Comparison of ENCODE assay signal across 9 cellular contexts in genomic region chr3:149507491-149508324, GRCh38. TPM values are rescaled to one million over a fixed set of nuclear protein-coding genes. Genes with fewer than 3 reads are reported as not detected.
DNase-seq lines count a peak whose midpoint lies in the region; ATAC-seq lines count a peak whose summit lies in the region.
"Had no signal": no experiment of that assay in that cellular context is flagged by ENCODE, and none has a peak within 500 bp of the region (broad histone marks: within the 10 kb centered on the region; RNA-seq: fewer than 3 reads in every experiment).

No MANE protein-coding gene starts in this region.

- H3K27ac Mint-ChIP-seq in CD4-positive, alpha-beta memory T cell = no peak overlapping the region

- peak overlapping the region; percentile 39 for H3K27ac ChIP-seq in SJSA1
- no peak overlapping the region for H3K27ac ChIP-seq in CD4-positive, alpha-beta memory T cell (ENCODE audit: low read depth, low read length)
- H3K27ac ChIP-seq: cardiac muscle cell had no signal

- H3K4me1 ChIP-seq in SJSA1 (replicated peaks) = peaks cover 28% of the 10 kb centered on the region
- no peaks in the 10 kb centered on the region for H3K4me1 ChIP-seq in CD4-positive, alpha-beta memory T cell (ENCODE audit: insufficient read depth, low read length)

- H3K27me3 Mint-ChIP-seq in CD4-positive, alpha-beta memory T cell = peaks cover 2 to 18% of the 10 kb centered on the region in 2 donors

- peaks cover 0 to 10% (median 6%) of the 10 kb centered on the region in 4 donors for H3K4me1 Mint-ChIP-seq in CD4-positive, alpha-beta memory T cell

- POLR2A ChIA-PET in CD4-positive, alpha-beta memory T cell (lab: Charles Lee; ENCODE audit: partially characterized antibody) = no interaction called here

- peak overlapping the region in 3 of 8 donors; percentile 10 to 36 (median 22) for H3K4me3 Mint-ChIP-seq in CD4-positive, alpha-beta memory T cell
- H3K4me3 Mint-ChIP-seq: nephron had no signal

- H3K27me3 ChIP-seq in SJSA1 (replicated peaks) = no peaks in the 10 kb centered on the region
- H3K27me3 ChIP-seq in CD4-positive, alpha-beta memory T cell (ENCODE audit: insufficient read depth, low read length) = no peaks in the 10 kb centered on the region

- no peak overlapping the region for H3K4me3 ChIP-seq in SJSA1
- no peak overlapping the region for H3K4me3 ChIP-seq in CD4-positive, alpha-beta memory T cell (ENCODE audit: low read length in 2 of 2)
- H3K4me3 ChIP-seq: cardiac muscle cell had no signal

- DNase-seq in SJSA1 (ENCODE audit: low read depth in 1 of 2, low spot score in 2 of 2) (peak in 1 of 2 experiments; percentile 40), glomerular visceral epithelial cell (ENCODE audit: extremely low spot score) (peak; percentile 67), DMS153 (lab: John Stamatoyannopoulos, UW) (no peak)
- peak; percentile 10 for DNase-seq in stimulated activated naive CD8-positive, alpha-beta T cell treated with anti-CD3 and anti-CD28 coated beads, Interleukin-15, Interleukin-2, amounts not matched to agents 100 U/mL and 50 U/mL, for 24 hours
- DNase-seq in stimulated activated CD4-positive, alpha-beta T cell treated with anti-CD3 and anti-CD28 coated beads, Interleukin-2, amount 100 ng/mL, for 24 hours = no peak
- no peak for DNase-seq in CD4-positive, alpha-beta memory T cell

- intact Hi-C loops in CD4-positive, alpha-beta memory T cell (cut with micrococcal nuclease) = no loop called here

- H3K36me3 Mint-ChIP-seq in CD4-positive, alpha-beta memory T cell = no peaks in the 10 kb centered on the region

- H3K36me3 ChIP-seq in SJSA1 = no peaks in the 10 kb centered on the region
- H3K36me3 ChIP-seq in CD4-positive, alpha-beta memory T cell (ENCODE audit: insufficient read depth, low read length) = no peaks in the 10 kb centered on the region
- H3K36me3 ChIP-seq: cardiac muscle cell had no signal

- CTCF ChIA-PET in CD4-positive, alpha-beta memory T cell (lab: Charles Lee; ENCODE audit: partially characterized antibody) = no interaction called here

- no peaks in the 10 kb centered on the region for H3K9me3 ChIP-seq in SJSA1 (replicated peaks)
- H3K9me3 ChIP-seq in CD4-positive, alpha-beta memory T cell (ENCODE audit: control insufficient read depth in 1 of 2, low read length in 2 of 2) = no peaks in the 10 kb centered on the region

- peaks cover 0 to 2% (median 0%) of the 10 kb centered on the region in 8 donors for H3K9me3 Mint-ChIP-seq in CD4-positive, alpha-beta memory T cell
- H3K9me3 Mint-ChIP-seq: nephron had no signal

- peak; percentile 56 for ATAC-seq in GM21717 (IDR thresholded peaks at IDR 0.05; ENCODE audit: unreplicated experiment)
- ATAC-seq in stimulated activated naive CD8-positive, alpha-beta T cell treated with anti-CD3 and anti-CD28 coated beads, Interleukin-15, Interleukin-2, amounts not matched to agents 100 U/mL and 50 U/mL, for 24 hours = peak; percentile 60

RNA-seq across cellular contexts. Expression of gene TM4SF4, which starts 33.2 kb away (rescaled TPM):
- not detected in 2 replicates for total RNA-seq in SJSA1 (2014; rRNA removed; shearing (Covaris generic))
- total RNA-seq in CD4-positive, alpha-beta memory T cell = not detected
- not detected for polyA plus RNA-seq in CD4-positive, alpha-beta memory T cell
- total RNA-seq: cardiac muscle cell had no signal

Comparison
In these comparisons a context has a peak if more than half of its experiments do, and no peak if none do; other contexts are left out.
1. DNase-seq: peak in glomerular visceral epithelial cell (single experiment) and stimulated activated naive CD8-positive, alpha-beta T cell treated with anti-CD3 and anti-CD28 coated beads, Interleukin-15, Interleukin-2, amounts not matched to agents 100 U/mL and 50 U/mL, for 24 hours (single experiment); none in stimulated activated CD4-positive, alpha-beta T cell treated with anti-CD3 and anti-CD28 coated beads, Interleukin-2, amount 100 ng/mL, for 24 hours (0 of 2), DMS153 (single experiment) and CD4-positive, alpha-beta memory T cell (0 of 5).